In the genomic region with DNA sequence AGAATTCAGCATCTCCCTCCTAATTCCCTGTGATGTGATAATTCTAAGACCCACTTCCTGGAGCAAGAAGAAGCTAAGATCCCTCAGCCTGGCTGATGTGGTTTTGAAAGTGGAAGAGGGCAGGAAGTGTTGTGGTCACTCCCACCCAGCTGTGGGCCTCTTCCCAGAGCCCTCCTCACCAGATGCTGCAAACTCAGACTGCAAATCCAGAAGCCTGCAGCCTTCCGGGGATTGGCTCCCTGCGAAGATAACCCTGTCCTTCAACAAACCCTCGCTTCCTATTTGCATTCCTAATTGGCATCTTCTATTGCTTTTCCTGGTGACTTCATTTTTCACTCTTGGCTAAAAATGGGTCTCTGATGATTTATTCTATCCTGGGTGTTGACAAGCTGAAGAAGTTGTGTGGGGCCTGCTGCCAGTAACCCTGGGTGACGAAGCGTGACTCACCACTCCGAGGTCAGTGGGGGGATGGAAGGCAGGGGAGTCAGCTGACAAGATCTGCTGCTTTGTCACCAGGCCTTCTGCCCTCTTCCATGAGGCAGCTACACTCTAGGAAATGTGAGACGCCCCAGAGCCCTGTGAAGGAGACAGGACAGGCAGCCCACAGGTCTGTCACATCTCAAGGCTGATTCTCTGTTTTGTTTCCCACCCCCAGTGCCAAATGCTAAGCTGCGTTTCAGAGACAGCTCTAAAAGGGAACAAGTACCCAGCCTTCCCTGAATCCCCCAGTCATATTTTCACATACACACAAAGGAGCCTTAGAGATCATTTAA, we compare ENCODE assay signal across 8 cellular contexts.
DNase-seq lines count a peak whose midpoint lies in the region; ATAC-seq and TF ChIP-seq lines count a peak whose summit lies in the region.

No MANE protein-coding gene starts in this region.

- POLR2A ChIA-PET in HEK293T (lab: Yijun Ruan, JAX) = interaction anchor here (0.7 to 2.2 kb wide), 6 partner anchors 9 to 439 kb away, joined by 3 to 8 read pairs (median 3); a partner anchor contains a TSS

- intact Hi-C loops in heart left ventricle (cut with DNase I) (loop anchor here in 3 of 10 donors (1.0 to 10.0 kb wide), 9 partner anchors 105 to 443 kb away; a partner anchor contains a TSS), posterior vena cava (cut with DNase I) (no loop called here), transverse colon (cut with DNase I; ENCODE audit: low total_unique reads) (no loop called here)

- H4K20me1 ChIP-seq in DOHH2 (ENCODE audit: control insufficient read depth, insufficient read depth, low read depth, low read length) = no peaks in the 10 kb centered on the region

- H3K4me3 ChIP-seq in DOHH2 (ENCODE audit: low read length) (peak overlapping the region; percentile 7; the same call in 1 of the 2 replicates), heart left ventricle (peak overlapping the region in 2 of 12 donors; percentile 1 to 14), transverse colon (no peak overlapping the region)

- H3K4me1 Mint-ChIP-seq in activated naive CD8-positive, alpha-beta T cell treated with anti-CD3 and anti-CD28 coated beads, Interleukin-2, amount 50 U/mL, for 24 hours = peaks cover 42% of the 10 kb centered on the region

- peak overlapping the region; percentile 86 for H3K27ac Mint-ChIP-seq in activated naive CD8-positive, alpha-beta T cell treated with anti-CD3 and anti-CD28 coated beads, Interleukin-2, amount 50 U/mL, for 24 hours

- CTCF ChIA-PET in HEK293T (lab: Yijun Ruan, JAX) = interaction anchor here (0.6 to 0.7 kb wide), 3 partner anchors 62 to 612 kb away, joined by 3 read pairs; no protein-coding TSS in a partner anchor

- H3K79me2 ChIP-seq in DOHH2 (ENCODE audit: control insufficient read depth, low read length) = no peaks in the 10 kb centered on the region

- DNase-seq in HEK293T (ENCODE audit: extremely low spot score) (peak; percentile 52), NCI-H1092 treated with DMSO at 0.1 percent for 48 hours (lab: John Stamatoyannopoulos, UW) (peak; percentile 72), SW 1271 (lab: John Stamatoyannopoulos, UW) (peak; percentile 97 to 99), heart left ventricle (peak; percentile 94 to 98 (median 96)), posterior vena cava (ENCODE audit: low spot score) (peak; percentile 97), transverse colon (peak; percentile 86)
- peak; percentile 88 for DNase-seq in activated naive CD8-positive, alpha-beta T cell treated with anti-CD3 and anti-CD28 coated beads, Interleukin-2, amount 50 U/mL, for 24 hours

- H3F3A ChIP-seq in DOHH2 (ENCODE audit: control insufficient read depth, insufficient read depth) = no peaks in the 10 kb centered on the region

- ATAC-seq in activated naive CD8-positive, alpha-beta T cell treated with anti-CD3 and anti-CD28 coated beads, Interleukin-2, amount 50 U/mL, for 24 hours = peak; percentile 97
- peak; percentile 96 to 98 (median 97) for ATAC-seq in heart left ventricle

- in situ Hi-C loops in transverse colon (cut with MboI; ENCODE audit: low pct_ligation_motif_present in 1 of 4, low pct_unique_long_range_greater_than_20kb in 1 of 4, low sequenced_read_pairs in 3 of 4) = no loop called here

- peaks cover 6% of the 10 kb centered on the region; the same call in 1 of the 2 replicates for H3K9me3 ChIP-seq in DOHH2 (ENCODE audit: control insufficient read depth, insufficient read depth, low read length)
- H3K9me3 ChIP-seq in heart left ventricle = peaks cover 0 to 18% (median 0%) of the 10 kb centered on the region in 12 donors
- no peaks in the 10 kb centered on the region for H3K9me3 ChIP-seq in transverse colon

- no peak for TF ChIP-seq CTCF in DOHH2 (IDR thresholded peaks at IDR 0.05; ENCODE audit: low read depth, low read length, poor library complexity, severe bottlenecking)
- no peak for TF ChIP-seq CTCF in heart left ventricle (IDR thresholded peaks at IDR 0.05)
- no peak for TF ChIP-seq CTCF in transverse colon (IDR thresholded peaks at IDR 0.05)

- H3K4me2 ChIP-seq in DOHH2 (ENCODE audit: low read length) = peak overlapping the region; percentile 45

- TF ChIP-seq EP300 in transverse colon (IDR thresholded peaks at IDR 0.05; ENCODE audit: low read depth) = peak; percentile 80

- H3K9me3 Mint-ChIP-seq in activated naive CD8-positive, alpha-beta T cell treated with anti-CD3 and anti-CD28 coated beads, Interleukin-2, amount 50 U/mL, for 24 hours = peaks cover 11% of the 10 kb centered on the region

- H3K4me3 Mint-ChIP-seq in activated naive CD8-positive, alpha-beta T cell treated with anti-CD3 and anti-CD28 coated beads, Interleukin-2, amount 50 U/mL, for 24 hours = peak overlapping the region; percentile 33

- H3K36me3 Mint-ChIP-seq in activated naive CD8-positive, alpha-beta T cell treated with anti-CD3 and anti-CD28 coated beads, Interleukin-2, amount 50 U/mL, for 24 hours (ENCODE audit: low read depth) = no peaks in the 10 kb centered on the region

- no peaks in the 10 kb centered on the region for H3K9me2 ChIP-seq in DOHH2 (replicated peaks; ENCODE audit: control insufficient read depth, low read length)

- 1 to 3% (median 2%) methylated on average over 7 to 8 of the region's 8 CpGs for WGBS in heart left ventricle, 4 donors
- WGBS in transverse colon (ENCODE audit: low coverage in 1 of 2), 2 donors = 32% methylated on average over 8 of the region's 8 CpGs; no CpG with 5 or more reads in 1 of the 2 donors

- peaks cover 17% of the 10 kb centered on the region for H3K4me1 ChIP-seq in DOHH2 (ENCODE audit: control insufficient read depth, low read length)
- H3K4me1 ChIP-seq in heart left ventricle = peaks cover 8 to 48% (median 31%) of the 10 kb centered on the region in 12 donors
- peaks cover 12 to 40% (median 40%) of the 10 kb centered on the region in 4 donors for H3K4me1 ChIP-seq in transverse colon

- H3K27me3 ChIP-seq in DOHH2 (ENCODE audit: control insufficient read depth, low read length) (no peaks in the 10 kb centered on the region), heart left ventricle (no peaks in the 10 kb centered on the region), transverse colon (no peaks in the 10 kb centered on the region)

- TF ChIP-seq POLR2A in heart left ventricle (IDR thresholded peaks at IDR 0.05) = peak in 1 of 2 donors; percentile 13
- TF ChIP-seq POLR2A in transverse colon (IDR thresholded peaks at IDR 0.05) = no peak

- H3K27ac ChIP-seq in DOHH2 (ENCODE audit: low read depth, low read length) (no peak overlapping the region), heart left ventricle (peak overlapping the region; percentile 79 to 95 (median 90)), transverse colon (peak overlapping the region; percentile 83 to 93 (median 88))

- H3K27me3 Mint-ChIP-seq in activated naive CD8-positive, alpha-beta T cell treated with anti-CD3 and anti-CD28 coated beads, Interleukin-2, amount 50 U/mL, for 24 hours = peaks cover under 1% of the 10 kb centered on the region

- H3K36me3 ChIP-seq in DOHH2 (ENCODE audit: control insufficient read depth, low read length) (no peaks in the 10 kb centered on the region), heart left ventricle (no peaks in the 10 kb centered on the region), transverse colon (no peaks in the 10 kb centered on the region)

TF ChIP-seq in HEK293T, 16 proteins besides CTCF, POLR2A, EP300 and RAD21:
- TF ChIP-seq LEF1 (IDR thresholded peaks at IDR 0.05; ENCODE audit: borderline replicate concordance) (no peak), CTBP1 (IDR thresholded peaks at IDR 0.05; ENCODE audit: borderline replicate concordance) (peak; percentile 53; the same call in 1 of the 2 replicates)
- TF ChIP-seq, protein P1, sequence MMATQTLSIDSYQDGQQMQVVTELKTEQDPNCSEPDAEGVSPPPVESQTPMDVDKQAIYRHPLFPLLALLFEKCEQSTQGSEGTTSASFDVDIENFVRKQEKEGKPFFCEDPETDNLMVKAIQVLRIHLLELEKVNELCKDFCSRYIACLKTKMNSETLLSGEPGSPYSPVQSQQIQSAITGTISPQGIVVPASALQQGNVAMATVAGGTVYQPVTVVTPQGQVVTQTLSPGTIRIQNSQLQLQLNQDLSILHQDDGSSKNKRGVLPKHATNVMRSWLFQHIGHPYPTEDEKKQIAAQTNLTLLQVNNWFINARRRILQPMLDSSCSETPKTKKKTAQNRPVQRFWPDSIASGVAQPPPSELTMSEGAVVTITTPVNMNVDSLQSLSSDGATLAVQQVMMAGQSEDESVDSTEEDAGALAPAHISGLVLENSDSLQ (IDR thresholded peaks at IDR 0.05) = peak; percentile 88
TF ChIP-seq in HEK293T: peak in this region for 2.
